ENCODE assay signal across 24 cellular contexts in genomic region chr21:45011426-45011825, GRCh38.
A peak's percentile ranks its signal among the peaks of the same experiment; 100 is the strongest.
DNase-seq lines count a peak whose midpoint lies in the region; ATAC-seq and TF ChIP-seq lines count a peak whose summit lies in the region.
"Had no signal": no experiment of that assay in that cellular context is flagged by ENCODE, and none has a peak within 500 bp of the region (broad histone marks: within the 10 kb centered on the region; RNA-seq: fewer than 3 reads in every experiment).

No MANE protein-coding gene starts in this region.

- POLR2A ChIA-PET in PC-3 (lab: Charles Lee; ENCODE audit: unreplicated experiment): no interaction called here

- peak overlapping the region; percentile 13 for H3K23ac ChIP-seq in neuronal stem cell (ENCODE audit: low read depth, low read length, poor library complexity)

- H4K20me1 ChIP-seq in PC-3 (ENCODE audit: low read length): no peaks in the 10 kb centered on the region

- no peak for ATAC-seq in PC-3
- no peak for ATAC-seq in left ventricle myocardium superior
- ATAC-seq: activated CD8-positive, alpha-beta T cell treated with anti-CD3 and anti-CD28 coated beads, Interleukin-2, amount 10 ng/mL, durations not matched to agents 7 days and 5 days had no signal

- H3K4me3 ChIP-seq in PC-3 (ENCODE audit: low read length) (no peak overlapping the region), neuronal stem cell (ENCODE audit: low read length in 2 of 2) (no peak overlapping the region)
- H3K4me3 ChIP-seq: body of pancreas, heart right ventricle, stomach, tibial artery had no signal

- DNase-seq in CD14-positive monocyte (ENCODE audit: low spot score): peak; percentile 36
- DNase-seq in PC-3: no peak
- peak; percentile 20 for DNase-seq in left ventricle myocardium superior
- DNase-seq in neuronal stem cell (ENCODE audit: low spot score): no peak
- no peak for DNase-seq in activated gamma-delta T cell treated with Interleukin-2 at 50 U/mL for 16 hours
- no peak for DNase-seq in kidney tubule cell (ENCODE audit: low spot score)
- DNase-seq in cerebellum (ENCODE audit: low spot score): no peak
- no peak for DNase-seq in NCI-H2227 treated with DMSO at 0.1 percent for 48 hours (lab: John Stamatoyannopoulos, UW)
- DNase-seq: activated CD4-positive, CD25-positive, alpha-beta regulatory T cell treated with anti-CD3 and anti-CD28 coated beads, Interleukin-2, amount 50 U/mL, for 72 hours; activated CD8-positive, alpha-beta T cell treated with anti-CD3 and anti-CD28 coated beads, Interleukin-2, amount 10 ng/mL, durations not matched to agents 7 days and 5 days; activated gamma-delta T cell; C1 segment of cervical spinal cord; Calu3; effector CD8-positive, alpha-beta T cell; erythroblast; H7; NCI-H1092; NCI-H187 treated with DMSO at 0.1 percent for 48 hours; NCI-H69; SHP77; stomach had no signal

- H4K91ac ChIP-seq in neuronal stem cell (ENCODE audit: low read depth, low read length, poor library complexity): no peak overlapping the region

- H2AFZ ChIP-seq in PC-3 (ENCODE audit: low read length) (no peak overlapping the region), neuronal stem cell (ENCODE audit: low read length) (no peak overlapping the region)

- H3K79me1 ChIP-seq in neuronal stem cell (ENCODE audit: low read depth, low read length): no peaks in the 10 kb centered on the region

- intact Hi-C loops in CD14-positive monocyte (cut with micrococcal nuclease) (no loop called here), PC-3 (cut with micrococcal nuclease) (loop anchor here (5.0 kb wide), 1 partner anchor 116 kb away; no protein-coding TSS in a partner anchor), left ventricle myocardium superior (cut with micrococcal nuclease) (no loop called here)

- H3K4me1 Mint-ChIP-seq in CD14-positive monocyte: no peaks in the 10 kb centered on the region

- no peak overlapping the region for H3K4ac ChIP-seq in neuronal stem cell (ENCODE audit: low read length)

- H3K9me3 ChIP-seq in PC-3 (ENCODE audit: low read length) (no peaks in the 10 kb centered on the region), neuronal stem cell (replicated peaks in 1 of 2; ENCODE audit: control insufficient read depth in 2 of 2, insufficient read depth in 1 of 2, low read depth in 1 of 2, low read length in 2 of 2) (peaks cover 0 to 1% of the 10 kb centered on the region in 2 donors)
- H3K9me3 ChIP-seq: body of pancreas, stomach, tibial artery had no signal

- CTCF ChIA-PET in PC-3 (lab: Charles Lee): interaction anchor here (0.9 to 2.1 kb wide), 4 partner anchors 20 to 119 kb away, joined by 4 to 15 read pairs (median 8); no protein-coding TSS in a partner anchor

- H3K27ac ChIP-seq in PC-3 (ENCODE audit: low read length) (peak overlapping the region; percentile 85; the same call in 1 of the 2 replicates), neuronal stem cell (replicated peaks; ENCODE audit: low read length) (no peak overlapping the region)
- H3K27ac ChIP-seq: body of pancreas, heart right ventricle, stomach had no signal

- H3K9ac ChIP-seq in PC-3 (ENCODE audit: low read length) (peak overlapping the region; percentile 54; the same call in 1 of the 2 replicates), neuronal stem cell (ENCODE audit: low read depth, low read length, poor library complexity) (no peak overlapping the region)

- H3K27ac Mint-ChIP-seq in CD14-positive monocyte: peak overlapping the region in 1 of 7 donors; percentile 10
- H3K27ac Mint-ChIP-seq: activated CD8-positive, alpha-beta T cell treated with anti-CD3 and anti-CD28 coated beads, Interleukin-2, amount 10 ng/mL, durations not matched to agents 7 days and 5 days had no signal

- peak overlapping the region; percentile 88 for H2BK15ac ChIP-seq in neuronal stem cell (ENCODE audit: low read length)

- H3K27me3 ChIP-seq in PC-3 (ENCODE audit: low read length) (no peaks in the 10 kb centered on the region), neuronal stem cell (ENCODE audit: control insufficient read depth in 3 of 3, insufficient read depth in 3 of 3, low read depth in 1 of 3, low read length in 3 of 3) (peaks cover 0 to 12% (median 3%) of the 10 kb centered on the region in 3 experiments)
- H3K27me3 ChIP-seq: body of pancreas, tibial artery had no signal

- H3K14ac ChIP-seq in neuronal stem cell (ENCODE audit: low read length): peak overlapping the region; percentile 91

- no TSS peak for BruUV-seq in PC-3 (replicated peaks; lab: Mats Ljungman, UMichigan)

- H3K4me3 Mint-ChIP-seq in CD14-positive monocyte: no peak overlapping the region
- H3K4me3 Mint-ChIP-seq: activated CD8-positive, alpha-beta T cell treated with anti-CD3 and anti-CD28 coated beads, Interleukin-2, amount 10 ng/mL, durations not matched to agents 7 days and 5 days had no signal

- H2BK120ac ChIP-seq in neuronal stem cell (ENCODE audit: low read depth, low read length): peak overlapping the region; percentile 69

- peak overlapping the region; percentile 96 for H2BK12ac ChIP-seq in neuronal stem cell (ENCODE audit: low read length)

- H3K4me1 ChIP-seq in PC-3 (ENCODE audit: insufficient read depth, low read length) (peaks cover 24% of the 10 kb centered on the region), neuronal stem cell (ENCODE audit: control insufficient read depth in 2 of 2, insufficient read depth in 1 of 2, low read depth in 1 of 2, low read length in 2 of 2) (peaks cover 28 to 31% of the 10 kb centered on the region in 2 donors)

- peak overlapping the region; percentile 54 for H2BK5ac ChIP-seq in neuronal stem cell (ENCODE audit: low read length)

- H3K36me3 Mint-ChIP-seq in CD14-positive monocyte: no peaks in the 10 kb centered on the region

- H2AK5ac ChIP-seq in neuronal stem cell (ENCODE audit: low read depth, low read length): peak overlapping the region; percentile 87

- no peak for TF ChIP-seq CTCF in CD14-positive monocyte (IDR thresholded peaks at IDR 0.05)
- TF ChIP-seq CTCF in PC-3 (conservative IDR thresholded peaks at IDR 0.05; ENCODE audit: low read depth, low read length): no peak

- H3K4me2 ChIP-seq in PC-3 (ENCODE audit: low read length) (peak overlapping the region; percentile 83), neuronal stem cell (ENCODE audit: insufficient read depth, low read length, poor library complexity, severe bottlenecking) (no peak overlapping the region)

- no peak overlapping the region for H4K8ac ChIP-seq in neuronal stem cell (ENCODE audit: low read depth, low read length)

- H3K9me2 ChIP-seq in PC-3 (replicated peaks; ENCODE audit: low read length): no peaks in the 10 kb centered on the region

- H3K27me3 Mint-ChIP-seq in CD14-positive monocyte (ENCODE audit: low read depth in 3 of 3): peaks cover 26 to 64% (median 27%) of the 10 kb centered on the region in 3 donors

- no peaks in the 10 kb centered on the region for H3K36me3 ChIP-seq in PC-3 (ENCODE audit: low read depth, low read length)
- H3K36me3 ChIP-seq in neuronal stem cell (replicated peaks in 1 of 2; ENCODE audit: control insufficient read depth in 2 of 2, insufficient read depth in 2 of 2, low read length in 2 of 2): no peaks in the 10 kb centered on the region
- H3K36me3 ChIP-seq: heart right ventricle, stomach, tibial artery had no signal

- no CpG with 5 or more reads among the region's 18 CpGs for WGBS in neuronal stem cell (ENCODE audit: extremely low coverage in 2 of 2, insufficient read length in 2 of 2, insufficient replicate concordance in 1 of 2), 2 donors

- H3K79me2 ChIP-seq in PC-3 (ENCODE audit: low read length): no peaks in the 10 kb centered on the region

- H3K9me3 Mint-ChIP-seq in CD14-positive monocyte: peaks cover 0 to 3% (median 0%) of the 10 kb centered on the region in 7 donors

- H3F3A ChIP-seq in PC-3 (ENCODE audit: low read length, unreplicated experiment): no peaks in the 10 kb centered on the region

- peak overlapping the region; percentile 98 for H3K18ac ChIP-seq in neuronal stem cell (ENCODE audit: low read length)

Comparison
In these comparisons a context has a peak if more than half of its experiments do, and no peak if none do; other contexts are left out.
1. DNase-seq: peak in CD14-positive monocyte (single experiment) and left ventricle myocardium superior (single experiment); none in PC-3 (single experiment), neuronal stem cell (single experiment), activated gamma-delta T cell treated with Interleukin-2 at 50 U/mL for 16 hours (single experiment), kidney tubule cell (single experiment), cerebellum (single experiment) and NCI-H2227 treated with DMSO at 0.1 percent for 48 hours (single experiment).